In genomic region chr12:121798807-121799174, GRCh38 we compare ENCODE assay signal across 1 cellular context.
TF ChIP-seq lines count a peak whose summit lies in the region.

No MANE protein-coding gene starts in this region.

TF ChIP-seq in IMR-90, 13 proteins besides CTCF, POLR2A, EP300 and RAD21 (continued from another document):
- TF ChIP-seq MXI1 (IDR thresholded peaks at IDR 0.05; ENCODE audit: borderline replicate concordance, low read depth, low read length), result no peak
- TF ChIP-seq FOS (IDR thresholded peaks at IDR 0.05; ENCODE audit: low read depth, low read length), result no peak
- TF ChIP-seq USF2 (IDR thresholded peaks at IDR 0.05; ENCODE audit: low read depth, low read length), result no peak
